Comparison of ENCODE assay signal across 8 cellular contexts in the genomic region with DNA sequence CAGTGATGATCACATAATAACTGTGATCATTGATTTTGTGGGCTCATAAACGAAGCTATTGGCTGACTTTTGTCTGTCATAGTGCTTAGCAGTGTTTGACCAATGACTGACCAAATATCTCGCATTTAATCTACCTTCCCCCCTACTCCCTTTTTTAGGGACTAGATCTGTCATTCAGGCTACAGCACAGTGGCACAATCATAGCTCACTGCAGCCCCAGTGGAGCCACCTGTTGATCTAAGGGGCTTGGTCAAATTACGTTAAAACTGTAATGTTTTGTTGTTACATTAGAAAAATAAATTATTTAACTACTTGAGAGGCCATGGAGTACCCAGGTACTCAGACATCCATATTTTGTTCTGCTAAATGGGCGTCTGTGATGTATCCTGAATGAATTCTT. TPM values are rescaled to one million over a fixed set of nuclear protein-coding genes. Genes with fewer than 3 reads are reported as not detected.
DNase-seq lines count a peak whose midpoint lies in the region; ATAC-seq and TF ChIP-seq lines count a peak whose summit lies in the region.

No MANE protein-coding gene starts in this region.

- ATAC-seq in activated naive CD8-positive, alpha-beta T cell treated with anti-CD3 and anti-CD28 coated beads, Interleukin-2, amount 50 U/mL, for 24 hours: no peak
- ATAC-seq in HG02610 (IDR thresholded peaks at IDR 0.05; ENCODE audit: unreplicated experiment) (no peak), HG02973 (IDR thresholded peaks at IDR 0.05; ENCODE audit: unreplicated experiment) (no peak), GM21717 (IDR thresholded peaks at IDR 0.05; ENCODE audit: unreplicated experiment) (no peak)

- H3K36me3 Mint-ChIP-seq in activated naive CD8-positive, alpha-beta T cell treated with anti-CD3 and anti-CD28 coated beads, Interleukin-2, amount 50 U/mL, for 24 hours (ENCODE audit: low read depth): peaks cover 2% of the 10 kb centered on the region

- no peak overlapping the region for H4K8ac ChIP-seq in mesenchymal stem cell (ENCODE audit: low read length)

- peaks cover 30% of the 10 kb centered on the region for H3K4me1 Mint-ChIP-seq in activated naive CD8-positive, alpha-beta T cell treated with anti-CD3 and anti-CD28 coated beads, Interleukin-2, amount 50 U/mL, for 24 hours

- no peaks in the 10 kb centered on the region for H3K4me1 ChIP-seq in mesenchymal stem cell (ENCODE audit: control insufficient read depth, insufficient read depth, low read depth, low read length)

- DNase-seq in ACHN (peak; percentile 0), HFF-Myc (ENCODE audit: extremely low read depth, low read depth) (no peak), mesenchymal stem cell (no peak)
- DNase-seq in activated naive CD8-positive, alpha-beta T cell treated with anti-CD3 and anti-CD28 coated beads, Interleukin-2, amount 50 U/mL, for 24 hours: no peak
- DNase-seq in stimulated activated CD4-positive, alpha-beta T cell treated with anti-CD3 and anti-CD28 coated beads, Interleukin-1b, Interleukin-23, amount 100 ng/mL, for 48 hours: no peak

- H3K23ac ChIP-seq in mesenchymal stem cell (ENCODE audit: low read length in 2 of 2): no peak overlapping the region

- H3K27me3 ChIP-seq in mesenchymal stem cell (ENCODE audit: control insufficient read depth in 1 of 2, insufficient read depth in 1 of 2, low read length in 2 of 2): no peaks in the 10 kb centered on the region

- no peaks in the 10 kb centered on the region for H3K79me1 ChIP-seq in mesenchymal stem cell (replicated peaks; ENCODE audit: low read length, poor library complexity, severe bottlenecking)

- TF ChIP-seq CTCF in HFF-Myc (IDR thresholded peaks at IDR 0.05; ENCODE audit: low read depth, low read length, missing control alignments): no peak

- H3K9ac ChIP-seq in mesenchymal stem cell (ENCODE audit: low read length): peak overlapping the region; percentile 94

- H3K4ac ChIP-seq in mesenchymal stem cell (ENCODE audit: low read depth in 1 of 2, low read length in 2 of 2): no peak overlapping the region

- H2AFZ ChIP-seq in mesenchymal stem cell (ENCODE audit: low read depth, low read length): no peak overlapping the region

- H3K27ac Mint-ChIP-seq in activated naive CD8-positive, alpha-beta T cell treated with anti-CD3 and anti-CD28 coated beads, Interleukin-2, amount 50 U/mL, for 24 hours: peak overlapping the region; percentile 93

- H3K27ac ChIP-seq in mesenchymal stem cell (ENCODE audit: low read length, poor library complexity, severe bottlenecking): no peak overlapping the region

- H3K4me3 Mint-ChIP-seq in activated naive CD8-positive, alpha-beta T cell treated with anti-CD3 and anti-CD28 coated beads, Interleukin-2, amount 50 U/mL, for 24 hours: peak overlapping the region; percentile 87

- peak overlapping the region; percentile 57 for H3K4me3 ChIP-seq in HFF-Myc (replicated peaks; ENCODE audit: low read depth, low read length)
- peak overlapping the region in 1 of 2 experiments; percentile 80 for H3K4me3 ChIP-seq in mesenchymal stem cell (ENCODE audit: insufficient read depth in 1 of 2, low read depth in 1 of 2, low read length in 2 of 2)

- H3K9me3 ChIP-seq in mesenchymal stem cell (ENCODE audit: control insufficient read depth, low read length): no peaks in the 10 kb centered on the region

- H4K91ac ChIP-seq in mesenchymal stem cell (ENCODE audit: low read length): no peak overlapping the region

- no peaks in the 10 kb centered on the region for H3K36me3 ChIP-seq in mesenchymal stem cell (ENCODE audit: control insufficient read depth in 1 of 2, insufficient read depth in 2 of 2, low read depth in 1 of 2, low read length in 2 of 2)

- H2BK5ac ChIP-seq in mesenchymal stem cell (ENCODE audit: low read depth, low read length, poor library complexity, severe bottlenecking): no peak overlapping the region

- WGBS in mesenchymal stem cell: 40% methylated on average over 2 of the region's 4 CpGs

- no peak overlapping the region for H2BK15ac ChIP-seq in mesenchymal stem cell (ENCODE audit: low read depth, poor library complexity, severe bottlenecking)

- in situ Hi-C loops in ACHN (cut with HindIII; ENCODE audit: low pct_ligation_motif_present, low pct_unique_long_range_greater_than_20kb, low sequenced_read_pairs): no loop called here

- H2BK120ac ChIP-seq in mesenchymal stem cell (ENCODE audit: low read depth, low read length): no peak overlapping the region

- H3K18ac ChIP-seq in mesenchymal stem cell (ENCODE audit: low read depth in 1 of 2, low read length in 2 of 2): no peak overlapping the region

- no peak overlapping the region for H2AK5ac ChIP-seq in mesenchymal stem cell (ENCODE audit: low read length, severe bottlenecking)

- H3K9me3 Mint-ChIP-seq in activated naive CD8-positive, alpha-beta T cell treated with anti-CD3 and anti-CD28 coated beads, Interleukin-2, amount 50 U/mL, for 24 hours: no peaks in the 10 kb centered on the region

- H2BK12ac ChIP-seq in mesenchymal stem cell (ENCODE audit: low read length in 2 of 2): no peak overlapping the region

- H3K27me3 Mint-ChIP-seq in activated naive CD8-positive, alpha-beta T cell treated with anti-CD3 and anti-CD28 coated beads, Interleukin-2, amount 50 U/mL, for 24 hours: no peaks in the 10 kb centered on the region

- H3K14ac ChIP-seq in mesenchymal stem cell (ENCODE audit: low read length in 2 of 2): no peak overlapping the region

- H3K4me2 ChIP-seq in mesenchymal stem cell (ENCODE audit: low read length, poor library complexity, severe bottlenecking): no peak overlapping the region

RNA-seq across cellular contexts. Expression of gene FUNDC2, which starts 1.5 kb away (rescaled TPM):
- 39.3 TPM for polyA plus RNA-seq in mesenchymal stem cell (2013, experiment 1 of 2)
- 39.5 TPM for polyA plus RNA-seq in mesenchymal stem cell (2013, experiment 2 of 2)

RNA-seq across cellular contexts. Expression of gene F8, which starts 5.7 kb away (rescaled TPM):
- 0.62 TPM for polyA plus RNA-seq in mesenchymal stem cell (2013, experiment 1 of 2)
- 0.73 TPM for polyA plus RNA-seq in mesenchymal stem cell (2013, experiment 2 of 2)

RNA-seq across cellular contexts. Expression of gene CMC4, which starts 42.7 kb away (rescaled TPM):
- polyA plus RNA-seq in mesenchymal stem cell (2013, experiment 1 of 2): 11.4 TPM
- 10.1 TPM for polyA plus RNA-seq in mesenchymal stem cell (2013, experiment 2 of 2)

RNA-seq across cellular contexts. Expression of gene MTCP1, which starts 42.7 kb away (rescaled TPM):
- 25.4 TPM for polyA plus RNA-seq in mesenchymal stem cell (2013, experiment 1 of 2)
- 30.2 TPM for polyA plus RNA-seq in mesenchymal stem cell (2013, experiment 2 of 2)

RNA-seq across cellular contexts. Expression of gene BRCC3, which starts 43.1 kb away (rescaled TPM):
- 15.3 TPM for polyA plus RNA-seq in mesenchymal stem cell (2013, experiment 1 of 2)
- polyA plus RNA-seq in mesenchymal stem cell (2013, experiment 2 of 2): 15.0 TPM
